Comparison of ENCODE assay signal across 17 cellular contexts in the genomic region with DNA sequence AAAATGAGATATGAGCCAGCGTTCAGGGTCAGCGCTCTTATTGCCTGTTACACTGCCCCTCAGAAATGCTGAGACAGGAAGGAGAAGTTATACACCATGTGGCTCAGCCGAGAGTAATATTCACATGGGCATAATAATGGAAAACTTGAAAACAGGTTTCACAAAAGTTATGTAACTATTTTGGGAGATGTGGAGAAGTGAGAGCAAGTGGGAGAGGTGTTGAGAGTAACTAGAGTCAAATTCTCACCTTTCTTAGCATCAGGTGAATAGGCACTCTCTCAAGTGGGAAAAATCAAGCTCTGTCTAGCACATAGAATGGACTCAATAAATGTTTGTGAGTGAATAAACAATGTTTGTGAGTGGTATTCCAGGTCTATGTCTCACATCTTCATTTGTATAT.
A peak's percentile ranks its signal among the peaks of the same experiment; 100 is the strongest.
DNase-seq lines count a peak whose midpoint lies in the region; ATAC-seq and FAIRE-seq lines count a peak whose summit lies in the region.
"Had no signal": no experiment of that assay in that cellular context is flagged by ENCODE, and none has a peak within 500 bp of the region (broad histone marks: within the 10 kb centered on the region; RNA-seq: fewer than 3 reads in every experiment).

No MANE protein-coding gene starts in this region.

- no peak for FAIRE-seq in RCC 7860 (lab: Jason Lieb, UNC)
- FAIRE-seq: A204.1, G401.6, GM18507 had no signal

- DNase-seq in RCC 7860 (ENCODE audit: low spot score) (peak; percentile 25), kidney tubule cell (ENCODE audit: low spot score) (peak; percentile 20), renal cortical epithelial cell (ENCODE audit: low read depth) (peak; percentile 26), activated T-cell treated with anti-CD3 and anti-CD28 coated beads for 4 hours (no peak)
- DNase-seq in activated effector memory CD4-positive, alpha-beta T cell treated with anti-CD3 and anti-CD28 coated beads, Interleukin-2, amount 50 U/mL, for 16 hours: no peak
- DNase-seq: Caco-2; CD4-positive, CD25-positive, alpha-beta regulatory T cell; CD8-positive, alpha-beta T cell; DMS153; DND-41; GOT3; H7; HCEC 1CT had no signal

- no peak for ATAC-seq in GM18519 (IDR thresholded peaks at IDR 0.05; ENCODE audit: low FRiP score, unreplicated experiment)
- ATAC-seq: CD8-positive, alpha-beta T cell had no signal

Comparison
In these comparisons a context has a peak if more than half of its experiments do, and no peak if none do; other contexts are left out.
1. DNase-seq: peak in RCC 7860 (single experiment), kidney tubule cell (single experiment) and renal cortical epithelial cell (single experiment); none in activated T-cell treated with anti-CD3 and anti-CD28 coated beads for 4 hours (single experiment) and activated effector memory CD4-positive, alpha-beta T cell treated with anti-CD3 and anti-CD28 coated beads, Interleukin-2, amount 50 U/mL, for 16 hours (single experiment).